ENCODE assay signal across 1 cellular context in the genomic region with DNA sequence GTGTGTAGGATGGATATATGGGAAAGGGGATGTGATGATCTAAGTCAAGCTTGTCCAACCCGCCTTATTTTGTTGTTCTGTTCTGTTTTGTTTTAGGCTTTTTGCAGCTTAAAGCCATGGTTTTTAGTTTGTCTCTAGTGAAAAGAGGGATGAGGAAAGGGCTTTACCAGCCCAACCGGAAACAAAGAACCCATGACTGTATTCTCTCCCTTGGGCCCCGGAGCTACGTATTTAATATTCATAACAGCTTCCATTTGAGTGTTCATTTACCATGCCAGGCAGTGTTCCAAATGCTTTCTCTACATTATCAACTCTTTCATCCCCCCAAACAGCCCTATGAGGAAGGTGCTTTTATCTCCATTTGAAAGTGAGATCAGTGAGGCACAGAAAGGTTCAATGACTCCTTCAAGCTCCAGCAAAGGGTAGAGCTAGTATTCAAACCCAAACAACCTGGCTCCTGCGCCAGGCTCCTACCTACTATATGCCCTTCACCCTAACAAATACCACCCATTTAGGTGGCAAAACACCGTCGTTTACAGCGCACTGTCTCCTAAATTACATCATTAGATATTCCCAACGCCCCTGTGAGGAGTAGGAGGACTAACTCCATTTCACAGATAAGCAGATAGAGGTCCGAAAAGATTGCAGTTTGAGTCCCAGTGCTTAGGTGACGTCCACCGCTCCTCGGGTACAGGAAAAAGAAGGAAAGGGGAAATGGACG.
TF ChIP-seq lines count a peak whose summit lies in the region.

No MANE protein-coding gene starts in this region.

TF ChIP-seq in GM23338, 12 proteins besides CTCF, POLR2A, EP300 and RAD21 (continued from another document):
- TF ChIP-seq, protein P1, sequence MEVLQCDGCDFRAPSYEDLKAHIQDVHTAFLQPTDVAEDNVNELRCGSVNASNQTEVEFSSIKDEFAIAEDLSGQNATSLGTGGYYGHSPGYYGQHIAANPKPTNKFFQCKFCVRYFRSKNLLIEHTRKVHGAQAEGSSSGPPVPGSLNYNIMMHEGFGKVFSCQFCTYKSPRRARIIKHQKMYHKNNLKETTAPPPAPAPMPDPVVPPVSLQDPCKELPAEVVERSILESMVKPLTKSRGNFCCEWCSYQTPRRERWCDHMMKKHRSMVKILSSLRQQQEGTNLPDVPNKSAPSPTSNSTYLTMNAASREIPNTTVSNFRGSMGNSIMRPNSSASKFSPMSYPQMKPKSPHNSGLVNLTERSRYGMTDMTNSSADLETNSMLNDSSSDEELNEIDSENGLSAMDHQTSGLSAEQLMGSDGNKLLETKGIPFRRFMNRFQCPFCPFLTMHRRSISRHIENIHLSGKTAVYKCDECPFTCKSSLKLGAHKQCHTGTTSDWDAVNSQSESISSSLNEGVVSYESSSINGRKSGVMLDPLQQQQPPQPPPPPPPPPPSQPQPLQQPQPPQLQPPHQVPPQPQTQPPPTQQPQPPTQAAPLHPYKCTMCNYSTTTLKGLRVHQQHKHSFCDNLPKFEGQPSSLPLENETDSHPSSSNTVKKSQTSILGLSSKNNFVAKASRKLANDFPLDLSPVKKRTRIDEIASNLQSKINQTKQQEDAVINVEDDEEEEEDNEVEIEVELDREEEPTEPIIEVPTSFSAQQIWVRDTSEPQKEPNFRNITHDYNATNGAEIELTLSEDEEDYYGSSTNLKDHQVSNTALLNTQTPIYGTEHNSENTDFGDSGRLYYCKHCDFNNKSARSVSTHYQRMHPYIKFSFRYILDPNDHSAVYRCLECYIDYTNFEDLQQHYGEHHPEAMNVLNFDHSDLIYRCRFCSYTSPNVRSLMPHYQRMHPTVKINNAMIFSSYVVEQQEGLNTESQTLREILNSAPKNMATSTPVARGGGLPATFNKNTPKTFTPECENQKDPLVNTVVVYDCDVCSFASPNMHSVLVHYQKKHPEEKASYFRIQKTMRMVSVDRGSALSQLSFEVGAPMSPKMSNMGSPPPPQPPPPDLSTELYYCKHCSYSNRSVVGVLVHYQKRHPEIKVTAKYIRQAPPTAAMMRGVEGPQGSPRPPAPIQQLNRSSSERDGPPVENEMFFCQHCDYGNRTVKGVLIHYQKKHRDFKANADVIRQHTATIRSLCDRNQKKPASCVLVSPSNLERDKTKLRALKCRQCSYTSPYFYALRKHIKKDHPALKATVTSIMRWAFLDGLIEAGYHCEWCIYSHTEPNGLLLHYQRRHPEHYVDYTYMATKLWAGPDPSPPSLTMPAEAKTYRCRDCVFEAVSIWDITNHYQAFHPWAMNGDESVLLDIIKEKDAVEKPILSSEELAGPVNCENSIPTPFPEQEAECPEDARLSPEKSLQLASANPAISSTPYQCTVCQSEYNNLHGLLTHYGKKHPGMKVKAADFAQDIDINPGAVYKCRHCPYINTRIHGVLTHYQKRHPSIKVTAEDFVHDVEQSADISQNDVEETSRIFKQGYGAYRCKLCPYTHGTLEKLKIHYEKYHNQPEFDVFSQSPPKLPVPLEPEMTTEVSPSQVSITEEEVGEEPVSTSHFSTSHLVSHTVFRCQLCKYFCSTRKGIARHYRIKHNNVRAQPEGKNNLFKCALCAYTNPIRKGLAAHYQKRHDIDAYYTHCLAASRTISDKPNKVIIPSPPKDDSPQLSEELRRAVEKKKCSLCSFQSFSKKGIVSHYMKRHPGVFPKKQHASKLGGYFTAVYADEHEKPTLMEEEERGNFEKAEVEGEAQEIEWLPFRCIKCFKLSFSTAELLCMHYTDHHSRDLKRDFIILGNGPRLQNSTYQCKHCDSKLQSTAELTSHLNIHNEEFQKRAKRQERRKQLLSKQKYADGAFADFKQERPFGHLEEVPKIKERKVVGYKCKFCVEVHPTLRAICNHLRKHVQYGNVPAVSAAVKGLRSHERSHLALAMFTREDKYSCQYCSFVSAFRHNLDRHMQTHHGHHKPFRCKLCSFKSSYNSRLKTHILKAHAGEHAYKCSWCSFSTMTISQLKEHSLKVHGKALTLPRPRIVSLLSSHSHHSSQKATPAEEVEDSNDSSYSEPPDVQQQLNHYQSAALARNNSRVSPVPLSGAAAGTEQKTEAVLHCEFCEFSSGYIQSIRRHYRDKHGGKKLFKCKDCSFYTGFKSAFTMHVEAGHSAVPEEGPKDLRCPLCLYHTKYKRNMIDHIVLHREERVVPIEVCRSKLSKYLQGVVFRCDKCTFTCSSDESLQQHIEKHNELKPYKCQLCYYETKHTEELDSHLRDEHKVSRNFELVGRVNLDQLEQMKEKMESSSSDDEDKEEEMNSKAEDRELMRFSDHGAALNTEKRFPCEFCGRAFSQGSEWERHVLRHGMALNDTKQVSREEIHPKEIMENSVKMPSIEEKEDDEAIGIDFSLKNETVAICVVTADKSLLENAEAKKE (CRISPR knock-in tag; IDR thresholded peaks at IDR 0.05), result no peak
- TF ChIP-seq ZNF331 (CRISPR knock-in tag; IDR thresholded peaks at IDR 0.05; ENCODE audit: low read depth) (no peak), JUNB (IDR thresholded peaks at IDR 0.05; ENCODE audit: unreplicated experiment) (no peak), REST (IDR thresholded peaks at IDR 0.05; ENCODE audit: unreplicated experiment) (no peak), EZH2phosphoT487 (IDR thresholded peaks at IDR 0.05; ENCODE audit: unreplicated experiment) (no peak), POLR2AphosphoS5 (IDR thresholded peaks at IDR 0.05; ENCODE audit: low read depth) (no peak), CREB1 (CRISPR knock-in tag; IDR thresholded peaks at IDR 0.05; ENCODE audit: low read depth) (no peak), STAT1 (IDR thresholded peaks at IDR 0.05; ENCODE audit: unreplicated experiment) (no peak), ZNF114 (CRISPR knock-in tag; IDR thresholded peaks at IDR 0.05) (no peak)
- TF ChIP-seq, protein P2, sequence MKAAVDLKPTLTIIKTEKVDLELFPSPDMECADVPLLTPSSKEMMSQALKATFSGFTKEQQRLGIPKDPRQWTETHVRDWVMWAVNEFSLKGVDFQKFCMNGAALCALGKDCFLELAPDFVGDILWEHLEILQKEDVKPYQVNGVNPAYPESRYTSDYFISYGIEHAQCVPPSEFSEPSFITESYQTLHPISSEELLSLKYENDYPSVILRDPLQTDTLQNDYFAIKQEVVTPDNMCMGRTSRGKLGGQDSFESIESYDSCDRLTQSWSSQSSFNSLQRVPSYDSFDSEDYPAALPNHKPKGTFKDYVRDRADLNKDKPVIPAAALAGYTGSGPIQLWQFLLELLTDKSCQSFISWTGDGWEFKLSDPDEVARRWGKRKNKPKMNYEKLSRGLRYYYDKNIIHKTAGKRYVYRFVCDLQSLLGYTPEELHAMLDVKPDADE (IDR thresholded peaks at IDR 0.05), result no peak
